ENCODE assay signal across 1 cellular context in genomic region chr17:77645441-77646430, GRCh38.
TF ChIP-seq lines count a peak whose summit lies in the region.

No MANE protein-coding gene starts in this region.

TF ChIP-seq in HepG2, 621 proteins besides CTCF, POLR2A, EP300 and RAD21 (continued from another document):
- no peak for TF ChIP-seq ZNF800 (CRISPR knock-in tag; IDR thresholded peaks at IDR 0.05)
- TF ChIP-seq NCOA5 (CRISPR knock-in tag; IDR thresholded peaks at IDR 0.05): no peak
- TF ChIP-seq NCOR1 (IDR thresholded peaks at IDR 0.05; ENCODE audit: borderline replicate concordance, low read length): no peak
- no peak for TF ChIP-seq KLF15 (CRISPR knock-in tag; IDR thresholded peaks at IDR 0.05; ENCODE audit: borderline replicate concordance)
TF ChIP-seq in HepG2: peak in this region for 0.
